1 cellular context compared by ENCODE assay signal in the genomic region with DNA sequence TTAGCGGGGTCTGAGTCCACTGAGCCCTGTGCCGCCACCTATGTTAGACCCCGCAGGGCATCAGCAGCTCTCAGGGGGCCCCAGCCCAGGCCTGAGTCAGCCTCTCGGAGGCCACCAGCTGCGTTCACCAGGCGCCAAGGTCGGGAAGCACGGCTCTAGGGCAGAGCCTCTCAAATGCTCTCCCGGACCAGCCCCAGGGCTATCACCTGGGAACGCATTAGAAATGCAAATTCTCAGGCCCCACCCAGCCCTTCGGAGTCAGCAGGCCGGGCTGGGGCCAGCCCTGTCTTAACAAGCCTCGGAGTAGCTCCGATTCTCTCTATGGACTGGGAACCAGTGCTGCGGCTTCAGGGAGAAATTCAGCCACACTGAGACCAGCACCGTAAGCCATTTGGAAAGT.
TF ChIP-seq lines count a peak whose summit lies in the region.

No MANE protein-coding gene starts in this region.

TF ChIP-seq in GM23338, 12 proteins besides CTCF, POLR2A, EP300 and RAD21:
- no peak for TF ChIP-seq ZNF331 (CRISPR knock-in tag; IDR thresholded peaks at IDR 0.05; ENCODE audit: low read depth)
- no peak for TF ChIP-seq CREB1 (CRISPR knock-in tag; IDR thresholded peaks at IDR 0.05; ENCODE audit: low read depth)
- TF ChIP-seq EZH2phosphoT487 (IDR thresholded peaks at IDR 0.05; ENCODE audit: unreplicated experiment), result no peak
- TF ChIP-seq, protein P1, sequence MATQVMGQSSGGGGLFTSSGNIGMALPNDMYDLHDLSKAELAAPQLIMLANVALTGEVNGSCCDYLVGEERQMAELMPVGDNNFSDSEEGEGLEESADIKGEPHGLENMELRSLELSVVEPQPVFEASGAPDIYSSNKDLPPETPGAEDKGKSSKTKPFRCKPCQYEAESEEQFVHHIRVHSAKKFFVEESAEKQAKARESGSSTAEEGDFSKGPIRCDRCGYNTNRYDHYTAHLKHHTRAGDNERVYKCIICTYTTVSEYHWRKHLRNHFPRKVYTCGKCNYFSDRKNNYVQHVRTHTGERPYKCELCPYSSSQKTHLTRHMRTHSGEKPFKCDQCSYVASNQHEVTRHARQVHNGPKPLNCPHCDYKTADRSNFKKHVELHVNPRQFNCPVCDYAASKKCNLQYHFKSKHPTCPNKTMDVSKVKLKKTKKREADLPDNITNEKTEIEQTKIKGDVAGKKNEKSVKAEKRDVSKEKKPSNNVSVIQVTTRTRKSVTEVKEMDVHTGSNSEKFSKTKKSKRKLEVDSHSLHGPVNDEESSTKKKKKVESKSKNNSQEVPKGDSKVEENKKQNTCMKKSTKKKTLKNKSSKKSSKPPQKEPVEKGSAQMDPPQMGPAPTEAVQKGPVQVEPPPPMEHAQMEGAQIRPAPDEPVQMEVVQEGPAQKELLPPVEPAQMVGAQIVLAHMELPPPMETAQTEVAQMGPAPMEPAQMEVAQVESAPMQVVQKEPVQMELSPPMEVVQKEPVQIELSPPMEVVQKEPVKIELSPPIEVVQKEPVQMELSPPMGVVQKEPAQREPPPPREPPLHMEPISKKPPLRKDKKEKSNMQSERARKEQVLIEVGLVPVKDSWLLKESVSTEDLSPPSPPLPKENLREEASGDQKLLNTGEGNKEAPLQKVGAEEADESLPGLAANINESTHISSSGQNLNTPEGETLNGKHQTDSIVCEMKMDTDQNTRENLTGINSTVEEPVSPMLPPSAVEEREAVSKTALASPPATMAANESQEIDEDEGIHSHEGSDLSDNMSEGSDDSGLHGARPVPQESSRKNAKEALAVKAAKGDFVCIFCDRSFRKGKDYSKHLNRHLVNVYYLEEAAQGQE (IDR thresholded peaks at IDR 0.05; ENCODE audit: unreplicated experiment), result no peak
- no peak for TF ChIP-seq JUNB (IDR thresholded peaks at IDR 0.05; ENCODE audit: unreplicated experiment)
- TF ChIP-seq STAT1 (IDR thresholded peaks at IDR 0.05; ENCODE audit: unreplicated experiment), result no peak
- TF ChIP-seq NANOG (IDR thresholded peaks at IDR 0.05; ENCODE audit: borderline replicate concordance), result no peak
- TF ChIP-seq, protein P2, sequence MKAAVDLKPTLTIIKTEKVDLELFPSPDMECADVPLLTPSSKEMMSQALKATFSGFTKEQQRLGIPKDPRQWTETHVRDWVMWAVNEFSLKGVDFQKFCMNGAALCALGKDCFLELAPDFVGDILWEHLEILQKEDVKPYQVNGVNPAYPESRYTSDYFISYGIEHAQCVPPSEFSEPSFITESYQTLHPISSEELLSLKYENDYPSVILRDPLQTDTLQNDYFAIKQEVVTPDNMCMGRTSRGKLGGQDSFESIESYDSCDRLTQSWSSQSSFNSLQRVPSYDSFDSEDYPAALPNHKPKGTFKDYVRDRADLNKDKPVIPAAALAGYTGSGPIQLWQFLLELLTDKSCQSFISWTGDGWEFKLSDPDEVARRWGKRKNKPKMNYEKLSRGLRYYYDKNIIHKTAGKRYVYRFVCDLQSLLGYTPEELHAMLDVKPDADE (IDR thresholded peaks at IDR 0.05), result no peak
- TF ChIP-seq ZNF114 (CRISPR knock-in tag; IDR thresholded peaks at IDR 0.05), result no peak
- no peak for TF ChIP-seq POLR2AphosphoS5 (IDR thresholded peaks at IDR 0.05; ENCODE audit: low read depth)
- TF ChIP-seq, protein P3, sequence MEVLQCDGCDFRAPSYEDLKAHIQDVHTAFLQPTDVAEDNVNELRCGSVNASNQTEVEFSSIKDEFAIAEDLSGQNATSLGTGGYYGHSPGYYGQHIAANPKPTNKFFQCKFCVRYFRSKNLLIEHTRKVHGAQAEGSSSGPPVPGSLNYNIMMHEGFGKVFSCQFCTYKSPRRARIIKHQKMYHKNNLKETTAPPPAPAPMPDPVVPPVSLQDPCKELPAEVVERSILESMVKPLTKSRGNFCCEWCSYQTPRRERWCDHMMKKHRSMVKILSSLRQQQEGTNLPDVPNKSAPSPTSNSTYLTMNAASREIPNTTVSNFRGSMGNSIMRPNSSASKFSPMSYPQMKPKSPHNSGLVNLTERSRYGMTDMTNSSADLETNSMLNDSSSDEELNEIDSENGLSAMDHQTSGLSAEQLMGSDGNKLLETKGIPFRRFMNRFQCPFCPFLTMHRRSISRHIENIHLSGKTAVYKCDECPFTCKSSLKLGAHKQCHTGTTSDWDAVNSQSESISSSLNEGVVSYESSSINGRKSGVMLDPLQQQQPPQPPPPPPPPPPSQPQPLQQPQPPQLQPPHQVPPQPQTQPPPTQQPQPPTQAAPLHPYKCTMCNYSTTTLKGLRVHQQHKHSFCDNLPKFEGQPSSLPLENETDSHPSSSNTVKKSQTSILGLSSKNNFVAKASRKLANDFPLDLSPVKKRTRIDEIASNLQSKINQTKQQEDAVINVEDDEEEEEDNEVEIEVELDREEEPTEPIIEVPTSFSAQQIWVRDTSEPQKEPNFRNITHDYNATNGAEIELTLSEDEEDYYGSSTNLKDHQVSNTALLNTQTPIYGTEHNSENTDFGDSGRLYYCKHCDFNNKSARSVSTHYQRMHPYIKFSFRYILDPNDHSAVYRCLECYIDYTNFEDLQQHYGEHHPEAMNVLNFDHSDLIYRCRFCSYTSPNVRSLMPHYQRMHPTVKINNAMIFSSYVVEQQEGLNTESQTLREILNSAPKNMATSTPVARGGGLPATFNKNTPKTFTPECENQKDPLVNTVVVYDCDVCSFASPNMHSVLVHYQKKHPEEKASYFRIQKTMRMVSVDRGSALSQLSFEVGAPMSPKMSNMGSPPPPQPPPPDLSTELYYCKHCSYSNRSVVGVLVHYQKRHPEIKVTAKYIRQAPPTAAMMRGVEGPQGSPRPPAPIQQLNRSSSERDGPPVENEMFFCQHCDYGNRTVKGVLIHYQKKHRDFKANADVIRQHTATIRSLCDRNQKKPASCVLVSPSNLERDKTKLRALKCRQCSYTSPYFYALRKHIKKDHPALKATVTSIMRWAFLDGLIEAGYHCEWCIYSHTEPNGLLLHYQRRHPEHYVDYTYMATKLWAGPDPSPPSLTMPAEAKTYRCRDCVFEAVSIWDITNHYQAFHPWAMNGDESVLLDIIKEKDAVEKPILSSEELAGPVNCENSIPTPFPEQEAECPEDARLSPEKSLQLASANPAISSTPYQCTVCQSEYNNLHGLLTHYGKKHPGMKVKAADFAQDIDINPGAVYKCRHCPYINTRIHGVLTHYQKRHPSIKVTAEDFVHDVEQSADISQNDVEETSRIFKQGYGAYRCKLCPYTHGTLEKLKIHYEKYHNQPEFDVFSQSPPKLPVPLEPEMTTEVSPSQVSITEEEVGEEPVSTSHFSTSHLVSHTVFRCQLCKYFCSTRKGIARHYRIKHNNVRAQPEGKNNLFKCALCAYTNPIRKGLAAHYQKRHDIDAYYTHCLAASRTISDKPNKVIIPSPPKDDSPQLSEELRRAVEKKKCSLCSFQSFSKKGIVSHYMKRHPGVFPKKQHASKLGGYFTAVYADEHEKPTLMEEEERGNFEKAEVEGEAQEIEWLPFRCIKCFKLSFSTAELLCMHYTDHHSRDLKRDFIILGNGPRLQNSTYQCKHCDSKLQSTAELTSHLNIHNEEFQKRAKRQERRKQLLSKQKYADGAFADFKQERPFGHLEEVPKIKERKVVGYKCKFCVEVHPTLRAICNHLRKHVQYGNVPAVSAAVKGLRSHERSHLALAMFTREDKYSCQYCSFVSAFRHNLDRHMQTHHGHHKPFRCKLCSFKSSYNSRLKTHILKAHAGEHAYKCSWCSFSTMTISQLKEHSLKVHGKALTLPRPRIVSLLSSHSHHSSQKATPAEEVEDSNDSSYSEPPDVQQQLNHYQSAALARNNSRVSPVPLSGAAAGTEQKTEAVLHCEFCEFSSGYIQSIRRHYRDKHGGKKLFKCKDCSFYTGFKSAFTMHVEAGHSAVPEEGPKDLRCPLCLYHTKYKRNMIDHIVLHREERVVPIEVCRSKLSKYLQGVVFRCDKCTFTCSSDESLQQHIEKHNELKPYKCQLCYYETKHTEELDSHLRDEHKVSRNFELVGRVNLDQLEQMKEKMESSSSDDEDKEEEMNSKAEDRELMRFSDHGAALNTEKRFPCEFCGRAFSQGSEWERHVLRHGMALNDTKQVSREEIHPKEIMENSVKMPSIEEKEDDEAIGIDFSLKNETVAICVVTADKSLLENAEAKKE (CRISPR knock-in tag; IDR thresholded peaks at IDR 0.05), result no peak
- TF ChIP-seq EZH2 (IDR thresholded peaks at IDR 0.05; ENCODE audit: low read depth, unreplicated experiment), result no peak
TF ChIP-seq in GM23338: peak in this region for 0.
